In genomic region chr6:130076512-130076911, GRCh38 we compare ENCODE assay signal across 16 cellular contexts. TPM values are rescaled to one million over a fixed set of nuclear protein-coding genes. Genes with fewer than 3 reads are reported as not detected.
DNase-seq lines count a peak whose midpoint lies in the region; ATAC-seq, FAIRE-seq and TF ChIP-seq lines count a peak whose summit lies in the region.
"Had no signal": no experiment of that assay in that cellular context is flagged by ENCODE, and none has a peak within 500 bp of the region (broad histone marks: within the 10 kb centered on the region; RNA-seq: fewer than 3 reads in every experiment).

No MANE protein-coding gene starts in this region.

- no peak overlapping the region for H3K4me3 Mint-ChIP-seq in activated CD8-positive, alpha-beta T cell treated with anti-CD3 and anti-CD28 coated beads for 36 hours
- no peak overlapping the region for H3K4me3 Mint-ChIP-seq in activated CD8-positive, alpha-beta T cell treated with anti-CD3 and anti-CD28 coated beads, Interleukin-2, amount 10 ng/mL, durations not matched to agents 7 days and 5 days
- no peak overlapping the region for H3K4me3 Mint-ChIP-seq in type B pancreatic cell
- H3K4me3 Mint-ChIP-seq: activated T-cell treated with anti-CD3 and anti-CD28 coated beads, Interleukin-2, amount 50 U/mL, for 4 hours had no signal

- H3K4me3 ChIP-seq in OCI-LY3 (ENCODE audit: low read length) (no peak overlapping the region), Peyer's patch (no peak overlapping the region)
- H3K4me3 ChIP-seq: ascending aorta, BLaER1 had no signal

- intact Hi-C loops in activated CD8-positive, alpha-beta T cell treated with anti-CD3 and anti-CD28 coated beads for 36 hours (cut with micrococcal nuclease) = no loop called here

- DNase-seq in activated CD8-positive, alpha-beta T cell treated with anti-CD3 and anti-CD28 coated beads for 36 hours = no peak
- DNase-seq in activated CD8-positive, alpha-beta T cell treated with anti-CD3 and anti-CD28 coated beads, Interleukin-2, amount 10 ng/mL, durations not matched to agents 7 days and 5 days = no peak
- no peak for DNase-seq in type B pancreatic cell (ENCODE audit: extremely low spot score, unreplicated experiment)
- DNase-seq in Peyer's patch = no peak
- no peak for DNase-seq in iPS-NIHi11 (ENCODE audit: low spot score)
- DNase-seq: activated T-cell treated with anti-CD3 and anti-CD28 coated beads, Interleukin-2, amount 50 U/mL, for 4 hours; GDM1; midbrain; NCI-H1930 had no signal

- no peaks in the 10 kb centered on the region for H3K9me3 ChIP-seq in OCI-LY3 (ENCODE audit: insufficient read depth, low read length)
- no peaks in the 10 kb centered on the region for H3K9me3 ChIP-seq in Peyer's patch
- H3K9me3 ChIP-seq: ascending aorta, BLaER1 had no signal

- H3K4me2 ChIP-seq in OCI-LY3 (ENCODE audit: low read length) = no peak overlapping the region
- H3K4me2 ChIP-seq: BLaER1 had no signal

- H3K9ac ChIP-seq in OCI-LY3 (ENCODE audit: low read length) = no peak overlapping the region
- H3K9ac ChIP-seq: BLaER1 had no signal

- TF ChIP-seq CTCF in activated CD8-positive, alpha-beta T cell treated with anti-CD3 and anti-CD28 coated beads for 36 hours (IDR thresholded peaks at IDR 0.05) = peak; percentile 40
- TF ChIP-seq CTCF in OCI-LY3 (IDR thresholded peaks at IDR 0.05; ENCODE audit: low read depth, low read length) = peak; percentile 55
- TF ChIP-seq CTCF in type B pancreatic cell (conservative IDR thresholded peaks at IDR 0.05) = peak; percentile 31
- TF ChIP-seq CTCF in Peyer's patch (IDR thresholded peaks at IDR 0.05) = no peak

- peaks cover 5% of the 10 kb centered on the region for H3K36me3 Mint-ChIP-seq in activated CD8-positive, alpha-beta T cell treated with anti-CD3 and anti-CD28 coated beads for 36 hours (ENCODE audit: low read depth)
- H3K36me3 Mint-ChIP-seq in activated CD8-positive, alpha-beta T cell treated with anti-CD3 and anti-CD28 coated beads, Interleukin-2, amount 10 ng/mL, durations not matched to agents 7 days and 5 days (ENCODE audit: low read depth) = peaks cover 35% of the 10 kb centered on the region
- peaks cover 17% of the 10 kb centered on the region for H3K36me3 Mint-ChIP-seq in type B pancreatic cell

- no peaks in the 10 kb centered on the region for H3K27me3 Mint-ChIP-seq in activated CD8-positive, alpha-beta T cell treated with anti-CD3 and anti-CD28 coated beads for 36 hours
- H3K27me3 Mint-ChIP-seq in activated CD8-positive, alpha-beta T cell treated with anti-CD3 and anti-CD28 coated beads, Interleukin-2, amount 10 ng/mL, durations not matched to agents 7 days and 5 days (ENCODE audit: low read depth) = no peaks in the 10 kb centered on the region
- H3K27me3 Mint-ChIP-seq in type B pancreatic cell = no peaks in the 10 kb centered on the region

- ATAC-seq in activated CD8-positive, alpha-beta T cell treated with anti-CD3 and anti-CD28 coated beads for 36 hours = peak; percentile 42
- no peak for ATAC-seq in activated CD8-positive, alpha-beta T cell treated with anti-CD3 and anti-CD28 coated beads, Interleukin-2, amount 10 ng/mL, durations not matched to agents 7 days and 5 days
- ATAC-seq in GM18517 (IDR thresholded peaks at IDR 0.05; ENCODE audit: unreplicated experiment) = no peak
- ATAC-seq: activated T-cell treated with anti-CD3 and anti-CD28 coated beads, Interleukin-2, amount 50 U/mL, for 4 hours had no signal

- H3K9me3 Mint-ChIP-seq in activated CD8-positive, alpha-beta T cell treated with anti-CD3 and anti-CD28 coated beads for 36 hours = no peaks in the 10 kb centered on the region
- H3K9me3 Mint-ChIP-seq in activated CD8-positive, alpha-beta T cell treated with anti-CD3 and anti-CD28 coated beads, Interleukin-2, amount 10 ng/mL, durations not matched to agents 7 days and 5 days (ENCODE audit: insufficient read depth) = no peaks in the 10 kb centered on the region
- H3K9me3 Mint-ChIP-seq in type B pancreatic cell = no peaks in the 10 kb centered on the region
- H3K9me3 Mint-ChIP-seq: activated T-cell treated with anti-CD3 and anti-CD28 coated beads, Interleukin-2, amount 50 U/mL, for 4 hours had no signal

- H3K27ac ChIP-seq in OCI-LY3 (ENCODE audit: low read length) (no peak overlapping the region), Peyer's patch (no peak overlapping the region)
- H3K27ac ChIP-seq: ascending aorta, BLaER1 had no signal

- no peaks in the 10 kb centered on the region for H4K20me1 ChIP-seq in OCI-LY3 (ENCODE audit: insufficient read depth, low read length)
- H4K20me1 ChIP-seq: BLaER1 had no signal

- peaks cover 16% of the 10 kb centered on the region for H3K4me1 Mint-ChIP-seq in activated CD8-positive, alpha-beta T cell treated with anti-CD3 and anti-CD28 coated beads for 36 hours (ENCODE audit: low read depth)
- peaks cover 28% of the 10 kb centered on the region for H3K4me1 Mint-ChIP-seq in activated CD8-positive, alpha-beta T cell treated with anti-CD3 and anti-CD28 coated beads, Interleukin-2, amount 10 ng/mL, durations not matched to agents 7 days and 5 days (ENCODE audit: low read depth)
- no peaks in the 10 kb centered on the region for H3K4me1 Mint-ChIP-seq in type B pancreatic cell (ENCODE audit: unreplicated experiment)

- H3K4me1 ChIP-seq in OCI-LY3 (ENCODE audit: low read length) = peaks cover 9% of the 10 kb centered on the region
- no peaks in the 10 kb centered on the region for H3K4me1 ChIP-seq in Peyer's patch
- H3K4me1 ChIP-seq: ascending aorta, BLaER1 had no signal

- H3K79me2 ChIP-seq in OCI-LY3 (ENCODE audit: low read length) = no peaks in the 10 kb centered on the region

- CTCF ChIA-PET in activated CD8-positive, alpha-beta T cell treated with anti-CD3 and anti-CD28 coated beads for 36 hours (lab: Charles Lee) = interaction anchor here (0.6 to 2.5 kb wide), 5 partner anchors 9 to 768 kb away, joined by 3 to 15 read pairs (median 3); no protein-coding TSS in a partner anchor
- CTCF ChIA-PET in activated CD8-positive, alpha-beta T cell treated with anti-CD3 and anti-CD28 coated beads, Interleukin-2, amount 10 ng/mL, durations not matched to agents 7 days and 5 days (lab: Charles Lee) = interaction anchor here (1.0 to 2.6 kb wide), 4 partner anchors 55 to 218 kb away, joined by 3 to 22 read pairs (median 3); no protein-coding TSS in a partner anchor

- H2AFZ ChIP-seq in OCI-LY3 (ENCODE audit: low read depth, low read length) = no peak overlapping the region

- H3K27ac Mint-ChIP-seq in activated CD8-positive, alpha-beta T cell treated with anti-CD3 and anti-CD28 coated beads for 36 hours = no peak overlapping the region
- H3K27ac Mint-ChIP-seq in activated CD8-positive, alpha-beta T cell treated with anti-CD3 and anti-CD28 coated beads, Interleukin-2, amount 10 ng/mL, durations not matched to agents 7 days and 5 days = no peak overlapping the region
- H3K27ac Mint-ChIP-seq in type B pancreatic cell = no peak overlapping the region

- no peak for TF ChIP-seq POLR2A in Peyer's patch (IDR thresholded peaks at IDR 0.05)

- peak; percentile 39 for FAIRE-seq in endometrium (lab: Jason Lieb, UNC)
- FAIRE-seq: RCC 7860, TTC549 had no signal

- H3K36me3 ChIP-seq in OCI-LY3 (replicated peaks; ENCODE audit: low read depth, low read length) (no peaks in the 10 kb centered on the region), Peyer's patch (peaks cover 0 to 8% (median 0%) of the 10 kb centered on the region in 3 donors)

- POLR2A ChIA-PET in activated CD8-positive, alpha-beta T cell treated with anti-CD3 and anti-CD28 coated beads for 36 hours (lab: Charles Lee) = no interaction called here
- POLR2A ChIA-PET in activated CD8-positive, alpha-beta T cell treated with anti-CD3 and anti-CD28 coated beads, Interleukin-2, amount 10 ng/mL, durations not matched to agents 7 days and 5 days (lab: Charles Lee) = interaction anchor here (0.5 kb wide), 1 partner anchor 107 kb away, joined by 3 read pairs; no protein-coding TSS in a partner anchor

- no peaks in the 10 kb centered on the region for H3K27me3 ChIP-seq in OCI-LY3 (ENCODE audit: low read depth, low read length)
- no peaks in the 10 kb centered on the region for H3K27me3 ChIP-seq in Peyer's patch
- H3K27me3 ChIP-seq: ascending aorta, BLaER1 had no signal

RNA-seq across cellular contexts. Expression of gene L3MBTL3, which starts 58.1 kb away (rescaled TPM):
- 10 to 100 TPM; 13.5 to 14.9 TPM for total RNA-seq in activated CD8-positive, alpha-beta T cell treated with anti-CD3 and anti-CD28 coated beads for 36 hours
- total RNA-seq in activated CD8-positive, alpha-beta T cell treated with anti-CD3 and anti-CD28 coated beads, Interleukin-2, amount 10 ng/mL, durations not matched to agents 7 days and 5 days = 10 to 100 TPM; 31.7 to 34.0 TPM
- total RNA-seq in type B pancreatic cell (ENCODE audit: low replicate concordance) (16.6 and 23.8 TPM in 2 replicates), Peyer's patch (10 to 100 TPM in 1 of 4 donors, 1 to 10 TPM in 3; 2.8 to 22.3 (median 7.5) TPM)

Comparison
In these comparisons a context has a peak if more than half of its experiments do, and no peak if none do; other contexts are left out.
1. CTCF ChIP-seq: peak in activated CD8-positive, alpha-beta T cell treated with anti-CD3 and anti-CD28 coated beads for 36 hours (single experiment), OCI-LY3 (single experiment) and type B pancreatic cell (single experiment); none in Peyer's patch (0 of 6).